Comparison of ENCODE assay signal across 16 cellular contexts in the genomic region with DNA sequence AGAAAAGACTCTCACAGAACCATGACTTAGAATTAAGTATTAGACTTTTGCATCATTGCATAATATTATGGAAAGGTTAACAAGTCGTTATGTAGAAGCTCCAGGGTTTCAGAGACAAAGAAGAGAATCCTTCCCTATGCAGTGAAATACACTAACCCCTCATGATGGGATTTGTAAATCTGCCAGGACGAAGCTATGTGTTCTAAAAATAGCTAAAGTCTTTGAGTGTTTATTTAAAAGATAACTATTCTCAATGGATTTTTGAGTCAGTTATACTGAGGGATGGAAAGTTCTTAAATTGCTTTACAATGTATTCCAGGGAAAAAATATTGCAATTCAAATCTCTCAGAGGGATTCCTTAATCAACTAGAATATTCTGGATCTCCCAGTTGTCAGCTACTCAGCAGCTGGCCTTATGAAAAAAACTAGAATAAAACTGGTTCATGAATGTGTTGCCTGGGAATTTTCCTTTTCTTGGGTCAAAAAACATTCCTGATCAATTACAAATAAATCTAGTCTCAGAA.
DNase-seq lines count a peak whose midpoint lies in the region; ATAC-seq and TF ChIP-seq lines count a peak whose summit lies in the region.
"Had no signal": no experiment of that assay in that cellular context is flagged by ENCODE, and none has a peak within 500 bp of the region (broad histone marks: within the 10 kb centered on the region; RNA-seq: fewer than 3 reads in every experiment).

No MANE protein-coding gene starts in this region.

- H3K27me3 ChIP-seq in heart left ventricle (no peaks in the 10 kb centered on the region), right atrium auricular region (no peaks in the 10 kb centered on the region), fibroblast of lung (ENCODE audit: control insufficient read depth, insufficient read depth, low read length) (no peaks in the 10 kb centered on the region), mesenchymal stem cell (ENCODE audit: control insufficient read depth in 1 of 2, insufficient read depth in 1 of 2, low read length in 2 of 2) (no peaks in the 10 kb centered on the region)

- H2AFZ ChIP-seq in fibroblast of lung (ENCODE audit: low read length), result no peak overlapping the region
- H2AFZ ChIP-seq in mesenchymal stem cell (ENCODE audit: low read depth, low read length), result no peak overlapping the region

- H3K4me3 Mint-ChIP-seq in stimulated activated naive B cell treated with anti-CD40 and anti-IgM and Interleukin-4, amounts not matched to agents 10 μg/mL and 1 μg/mL and 100 μg/mL, for 72 hours, result no peak overlapping the region

- H2BK15ac ChIP-seq in mesenchymal stem cell (ENCODE audit: low read depth, poor library complexity, severe bottlenecking), result no peak overlapping the region

- peaks cover 0 to 1% of the 10 kb centered on the region in 2 donors for H3K9me3 Mint-ChIP-seq in stimulated activated naive B cell treated with anti-CD40 and anti-IgM and Interleukin-4, amounts not matched to agents 10 μg/mL and 1 μg/mL and 100 μg/mL, for 72 hours

- H3K9ac ChIP-seq in fibroblast of lung (ENCODE audit: insufficient read depth, low read length) (no peak overlapping the region), mesenchymal stem cell (ENCODE audit: low read length) (no peak overlapping the region)
- H3K9ac ChIP-seq: KMS-11 had no signal

- H3K36me3 ChIP-seq in heart left ventricle (no peaks in the 10 kb centered on the region), right atrium auricular region (no peaks in the 10 kb centered on the region), fibroblast of lung (ENCODE audit: control insufficient read depth, insufficient read depth, low read length) (no peaks in the 10 kb centered on the region), mesenchymal stem cell (ENCODE audit: control insufficient read depth in 1 of 2, insufficient read depth in 2 of 2, low read depth in 1 of 2, low read length in 2 of 2) (no peaks in the 10 kb centered on the region)

- no peak overlapping the region for H4K8ac ChIP-seq in mesenchymal stem cell (ENCODE audit: low read length)

- TF ChIP-seq POLR2A in heart left ventricle (IDR thresholded peaks at IDR 0.05), result no peak

- no peaks in the 10 kb centered on the region for H3K27me3 Mint-ChIP-seq in stimulated activated naive B cell treated with anti-CD40 and anti-IgM and Interleukin-4, amounts not matched to agents 10 μg/mL and 1 μg/mL and 100 μg/mL, for 72 hours

- no peak overlapping the region for H2BK5ac ChIP-seq in mesenchymal stem cell (ENCODE audit: low read depth, low read length, poor library complexity, severe bottlenecking)

- no peak overlapping the region for H2BK120ac ChIP-seq in mesenchymal stem cell (ENCODE audit: low read depth, low read length)

- H3K4me2 ChIP-seq in fibroblast of lung (ENCODE audit: extremely low read depth, insufficient read depth, low read length) (no peak overlapping the region), mesenchymal stem cell (ENCODE audit: low read length, poor library complexity, severe bottlenecking) (no peak overlapping the region)
- H3K4me2 ChIP-seq: KMS-11 had no signal

- no peak overlapping the region for H3K14ac ChIP-seq in mesenchymal stem cell (ENCODE audit: low read length in 2 of 2)

- H3K79me2 ChIP-seq in fibroblast of lung (ENCODE audit: control insufficient read depth, insufficient read depth, low read length), result no peaks in the 10 kb centered on the region

- H3K23ac ChIP-seq in mesenchymal stem cell (ENCODE audit: low read length in 2 of 2), result no peak overlapping the region

- no peaks in the 10 kb centered on the region for H4K20me1 ChIP-seq in fibroblast of lung (ENCODE audit: control insufficient read depth, extremely low read depth, insufficient read depth, low read length)

- peaks cover 0 to 62% (median 32%) of the 10 kb centered on the region in 12 donors for H3K4me1 ChIP-seq in heart left ventricle
- peaks cover 0 to 42% of the 10 kb centered on the region in 2 donors for H3K4me1 ChIP-seq in right atrium auricular region
- H3K4me1 ChIP-seq in fibroblast of lung (ENCODE audit: control insufficient read depth, extremely low read depth, insufficient read depth, low read length), result no peaks in the 10 kb centered on the region
- H3K4me1 ChIP-seq in mesenchymal stem cell (ENCODE audit: control insufficient read depth, insufficient read depth, low read depth, low read length), result no peaks in the 10 kb centered on the region

- H3K36me3 Mint-ChIP-seq in stimulated activated naive B cell treated with anti-CD40 and anti-IgM and Interleukin-4, amounts not matched to agents 10 μg/mL and 1 μg/mL and 100 μg/mL, for 72 hours, result no peaks in the 10 kb centered on the region

- H2AK5ac ChIP-seq in mesenchymal stem cell (ENCODE audit: low read length, severe bottlenecking), result no peak overlapping the region

- H3K27ac ChIP-seq in heart left ventricle (peak overlapping the region in 8 of 12 donors; percentile 18 to 59 (median 35)), right atrium auricular region (peak overlapping the region in 1 of 2 donors; percentile 1), fibroblast of lung (ENCODE audit: insufficient read depth, low read length) (no peak overlapping the region), mesenchymal stem cell (ENCODE audit: low read length, poor library complexity, severe bottlenecking) (no peak overlapping the region)
- H3K27ac ChIP-seq: C4-2B, KMS-11 had no signal

- ATAC-seq in heart left ventricle (peak in 3 of 4 donors; percentile 4 to 40 (median 13)), HG02973 (IDR thresholded peaks at IDR 0.05; ENCODE audit: unreplicated experiment) (no peak), HG02970 (IDR thresholded peaks at IDR 0.05; ENCODE audit: low FRiP score, unreplicated experiment) (no peak)
- ATAC-seq in stimulated activated naive B cell treated with anti-CD40 and anti-IgM and Interleukin-4, amounts not matched to agents 10 μg/mL and 1 μg/mL and 100 μg/mL, for 72 hours (replicated peaks), result no peak
- ATAC-seq: PC-3 had no signal

- H3K4ac ChIP-seq in mesenchymal stem cell (ENCODE audit: low read depth in 1 of 2, low read length in 2 of 2), result no peak overlapping the region

- 16 to 28% (median 20%) methylated on average over 2 of the region's 2 CpGs for WGBS in heart left ventricle, 4 donors
- WGBS in mesenchymal stem cell, result no CpG with 5 or more reads among the region's 2 CpGs

- no peak for TF ChIP-seq CTCF in heart left ventricle (IDR thresholded peaks at IDR 0.05)
- no peak for TF ChIP-seq CTCF in right atrium auricular region (IDR thresholded peaks at IDR 0.05)
- no peak for TF ChIP-seq CTCF in fibroblast of lung (conservative IDR thresholded peaks at IDR 0.05 in 1 of 2, IDR thresholded peaks at IDR 0.05 in 1 of 2; ENCODE audit: low read depth in 1 of 2, low read length in 2 of 2)

- H3K4me3 ChIP-seq in heart left ventricle (no peak overlapping the region), right atrium auricular region (no peak overlapping the region), fibroblast of lung (replicated peaks in 1 of 4; ENCODE audit: control extremely low read depth in 1 of 4, insufficient read depth in 1 of 4, low read depth in 3 of 4, low read length in 4 of 4) (no peak overlapping the region), mesenchymal stem cell (ENCODE audit: insufficient read depth in 1 of 2, low read depth in 1 of 2, low read length in 2 of 2) (no peak overlapping the region)

- H3K79me1 ChIP-seq in mesenchymal stem cell (replicated peaks; ENCODE audit: low read length, poor library complexity, severe bottlenecking), result no peaks in the 10 kb centered on the region

- H2BK12ac ChIP-seq in mesenchymal stem cell (ENCODE audit: low read length in 2 of 2), result no peak overlapping the region

- H4K91ac ChIP-seq in mesenchymal stem cell (ENCODE audit: low read length), result no peak overlapping the region

- H3K4me1 Mint-ChIP-seq in stimulated activated naive B cell treated with anti-CD40 and anti-IgM and Interleukin-4, amounts not matched to agents 10 μg/mL and 1 μg/mL and 100 μg/mL, for 72 hours, result no peaks in the 10 kb centered on the region

- no peak for DNase-seq in heart left ventricle
- DNase-seq in right atrium auricular region (ENCODE audit: low spot score), result no peak
- DNase-seq in fibroblast of lung (ENCODE audit: low read depth in 2 of 2), result peak; percentile 17 to 37
- DNase-seq in mesenchymal stem cell, result peak; percentile 23
- no peak for DNase-seq in stimulated activated naive B cell treated with anti-CD40 and anti-IgM and Interleukin-4, amounts not matched to agents 10 μg/mL and 1 μg/mL and 100 μg/mL, for 72 hours
- DNase-seq in NCI-H1417 (lab: John Stamatoyannopoulos, UW), result no peak
- DNase-seq: H7, NCI-H1092, NCI-H1694 treated with DMSO at 0.1 percent for 48 hours, NCI-H446, NCI-H748 treated with DMSO at 0.1 percent for 48 hours, PC-3 had no signal

- no peaks in the 10 kb centered on the region for H3K9me3 ChIP-seq in heart left ventricle
- H3K9me3 ChIP-seq in right atrium auricular region, result no peaks in the 10 kb centered on the region
- no peaks in the 10 kb centered on the region for H3K9me3 ChIP-seq in fibroblast of lung (ENCODE audit: control insufficient read depth, insufficient read depth, low read depth, low read length)
- H3K9me3 ChIP-seq in mesenchymal stem cell (ENCODE audit: control insufficient read depth, low read length), result no peaks in the 10 kb centered on the region

- intact Hi-C loops in heart left ventricle (cut with DNase I), result loop anchor here in 1 of 10 donors (5.0 kb wide), 1 partner anchor 54 kb away; no protein-coding TSS in a partner anchor

- H3K18ac ChIP-seq in mesenchymal stem cell (ENCODE audit: low read depth in 1 of 2, low read length in 2 of 2), result no peak overlapping the region

- no peak overlapping the region for H3K27ac Mint-ChIP-seq in stimulated activated naive B cell treated with anti-CD40 and anti-IgM and Interleukin-4, amounts not matched to agents 10 μg/mL and 1 μg/mL and 100 μg/mL, for 72 hours

Comparison
In these comparisons a context has a peak if more than half of its experiments do, and no peak if none do; other contexts are left out.
1. ATAC-seq: peak in heart left ventricle (3 of 4); none in HG02973 (single experiment), HG02970 (single experiment) and stimulated activated naive B cell treated with anti-CD40 and anti-IgM and Interleukin-4, amounts not matched to agents 10 μg/mL and 1 μg/mL and 100 μg/mL, for 72 hours (0 of 2).
2. DNase-seq: peak in fibroblast of lung (2 of 2) and mesenchymal stem cell (single experiment); none in heart left ventricle (0 of 5), right atrium auricular region (single experiment), stimulated activated naive B cell treated with anti-CD40 and anti-IgM and Interleukin-4, amounts not matched to agents 10 μg/mL and 1 μg/mL and 100 μg/mL, for 72 hours (single experiment) and NCI-H1417 (0 of 3).
3. H3K27ac ChIP-seq: peak in heart left ventricle (8 of 12); none in fibroblast of lung (single experiment) and mesenchymal stem cell (single experiment).